18 cellular contexts compared by ENCODE assay signal in the genomic region with DNA sequence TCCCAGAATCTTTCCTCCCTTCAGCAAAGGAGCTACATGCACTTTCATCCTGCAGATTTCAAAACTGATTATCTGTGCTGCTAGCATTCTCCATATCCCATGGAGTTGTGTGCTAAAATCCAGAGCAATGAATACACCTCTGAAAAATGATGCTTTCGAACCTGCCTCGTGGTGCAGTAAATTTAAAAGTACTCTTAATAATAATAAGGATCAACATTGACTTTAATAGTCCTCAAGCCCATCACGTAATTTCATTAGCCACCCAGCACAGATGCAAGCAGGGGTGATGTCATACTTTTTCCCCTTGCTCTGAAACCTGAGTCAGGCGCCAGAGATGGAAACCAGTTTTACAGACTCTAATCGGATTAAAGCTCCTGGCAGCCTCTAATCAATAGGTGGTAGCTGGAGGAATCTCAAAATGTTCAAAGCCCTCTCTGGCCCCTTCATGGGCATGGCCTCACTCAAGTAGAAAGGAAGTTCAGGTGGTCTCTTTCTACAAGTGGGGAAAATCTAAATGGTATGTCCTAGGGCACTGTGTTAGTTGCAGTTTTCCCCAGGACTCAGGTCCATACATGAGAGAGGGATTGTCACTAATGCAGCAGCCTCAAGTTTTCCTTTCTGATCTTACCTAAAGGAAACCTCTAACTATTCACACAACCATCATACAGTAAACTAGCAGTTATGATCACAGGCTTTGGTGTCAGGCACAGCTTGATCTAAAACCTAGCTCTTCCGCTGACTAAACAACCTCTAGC.
DNase-seq lines count a peak whose midpoint lies in the region; ATAC-seq and TF ChIP-seq lines count a peak whose summit lies in the region.
"Had no signal": no experiment of that assay in that cellular context is flagged by ENCODE, and none has a peak within 500 bp of the region (broad histone marks: within the 10 kb centered on the region; RNA-seq: fewer than 3 reads in every experiment).

No MANE protein-coding gene starts in this region.

- no peak; the same call in 1 of the 2 replicates for TF ChIP-seq RAD21 in SK-N-SH (IDR thresholded peaks at IDR 0.05; ENCODE audit: low read length)

- no peak overlapping the region for H3K4me2 ChIP-seq in SK-N-SH

- intact Hi-C loops in activated CD4-positive, alpha-beta T cell treated with anti-CD3 and anti-CD28 coated beads, Interleukin-2, amount 10 ng/mL, durations not matched to agents 24 days and 14 days (cut with micrococcal nuclease) = no loop called here
- intact Hi-C loops in upper lobe of right lung (cut with DNase I) = no loop called here

- H3K4me3 ChIP-seq in BE2C (ENCODE audit: low read depth, low read length) = peak overlapping the region; percentile 15
- H3K4me3 ChIP-seq in H7 (ENCODE audit: insufficient read depth, low read depth, low read length) = no peak overlapping the region
- no peak overlapping the region for H3K4me3 ChIP-seq in SK-N-SH (ENCODE audit: low read depth in 2 of 2, low read length in 1 of 2)
- H3K4me3 ChIP-seq in upper lobe of right lung = no peak overlapping the region
- H3K4me3 ChIP-seq: GM12878, ovary had no signal

- CTCF ChIA-PET in SK-N-SH (lab: Yijun Ruan, JAX) = interaction anchor here (1.0 to 1.3 kb wide), 4 partner anchors 21 to 585 kb away, joined by 3 to 5 read pairs (median 3); no protein-coding TSS in a partner anchor

- no peak overlapping the region for H3K9ac ChIP-seq in SK-N-SH

- H3K4me3 Mint-ChIP-seq in activated CD4-positive, alpha-beta T cell treated with anti-CD3 and anti-CD28 coated beads, Interleukin-2, amount 10 ng/mL, durations not matched to agents 24 days and 14 days = no peak overlapping the region
- H3K4me3 Mint-ChIP-seq: activated CD8-positive, alpha-beta memory T cell treated with anti-CD3 and anti-CD28 coated beads, Interleukin-2, amount 10 ng/mL, durations not matched to agents 7 days and 5 days; T-helper 17 cell had no signal

- no peak overlapping the region for H2AFZ ChIP-seq in SK-N-SH (ENCODE audit: low read depth)

- peaks cover 5% of the 10 kb centered on the region for H3K4me1 Mint-ChIP-seq in activated CD4-positive, alpha-beta T cell treated with anti-CD3 and anti-CD28 coated beads, Interleukin-2, amount 10 ng/mL, durations not matched to agents 24 days and 14 days
- H3K4me1 Mint-ChIP-seq: activated CD8-positive, alpha-beta memory T cell treated with anti-CD3 and anti-CD28 coated beads, Interleukin-2, amount 10 ng/mL, durations not matched to agents 7 days and 5 days had no signal

- no peak overlapping the region for H3K27ac Mint-ChIP-seq in activated CD4-positive, alpha-beta T cell treated with anti-CD3 and anti-CD28 coated beads, Interleukin-2, amount 10 ng/mL, durations not matched to agents 24 days and 14 days
- H3K27ac Mint-ChIP-seq: activated CD8-positive, alpha-beta memory T cell treated with anti-CD3 and anti-CD28 coated beads, Interleukin-2, amount 10 ng/mL, durations not matched to agents 7 days and 5 days; activated T-helper 2 cell treated with anti-CD3 and anti-CD28 coated beads, Interferon-gamma antibody, Interleukin-2, Interleukin-4, amounts not matched to agents 10 μg/mL and 5 μg/mL and 100 μg/mL, durations not matched to agents 14 hours and 24 hours and 36 hours; T-helper 17 cell had no signal

- H3K4me1 ChIP-seq in BE2C = peaks cover 11% of the 10 kb centered on the region
- peaks cover 0 to 10% of the 10 kb centered on the region in 2 experiments; a peak in 3 of 4 replicates for H3K4me1 ChIP-seq in SK-N-SH (ENCODE audit: control insufficient read depth in 1 of 2, insufficient read depth in 2 of 2, low read depth in 1 of 2, low read length in 1 of 2)
- no peaks in the 10 kb centered on the region for H3K4me1 ChIP-seq in upper lobe of right lung

- TF ChIP-seq CTCF in BE2C (IDR thresholded peaks at IDR 0.05; ENCODE audit: low read depth, low read length) (no peak), SK-N-SH (IDR thresholded peaks at IDR 0.05) (no peak), upper lobe of right lung (IDR thresholded peaks at IDR 0.05) (no peak)

- H3K36me3 Mint-ChIP-seq in activated CD4-positive, alpha-beta T cell treated with anti-CD3 and anti-CD28 coated beads, Interleukin-2, amount 10 ng/mL, durations not matched to agents 24 days and 14 days (ENCODE audit: low read depth) = no peaks in the 10 kb centered on the region
- H3K36me3 Mint-ChIP-seq: activated CD8-positive, alpha-beta memory T cell treated with anti-CD3 and anti-CD28 coated beads, Interleukin-2, amount 10 ng/mL, durations not matched to agents 7 days and 5 days had no signal

- DNase-seq in BE2C (peak; percentile 85), H7 (peak; percentile 14), SK-N-SH (peak; percentile 74), iPS-NIHi7 (ENCODE audit: extremely low spot score) (peak; percentile 30), upper lobe of right lung (no peak)
- no peak for DNase-seq in activated CD4-positive, alpha-beta T cell treated with anti-CD3 and anti-CD28 coated beads, Interleukin-2, amount 10 ng/mL, durations not matched to agents 24 days and 14 days
- DNase-seq: activated CD8-positive, alpha-beta memory T cell treated with anti-CD3 and anti-CD28 coated beads, Interleukin-2, amount 10 ng/mL, durations not matched to agents 7 days and 5 days; amniotic stem cell; KBM-7; NCI-H2081 treated with DMSO at 0.1 percent for 48 hours; ovary; small intestine; T-helper 17 cell had no signal

- peak; percentile 17 to 86; a peak in 3 of 4 replicates for TF ChIP-seq EP300 in SK-N-SH (IDR thresholded peaks at IDR 0.05; ENCODE audit: borderline replicate concordance in 1 of 2, low read depth in 1 of 2, low read length in 1 of 2)

- H3K27me3 Mint-ChIP-seq in activated CD4-positive, alpha-beta T cell treated with anti-CD3 and anti-CD28 coated beads, Interleukin-2, amount 10 ng/mL, durations not matched to agents 24 days and 14 days = peaks cover 3% of the 10 kb centered on the region
- H3K27me3 Mint-ChIP-seq: activated CD8-positive, alpha-beta memory T cell treated with anti-CD3 and anti-CD28 coated beads, Interleukin-2, amount 10 ng/mL, durations not matched to agents 7 days and 5 days; T-helper 17 cell had no signal

- H3K27ac ChIP-seq in SK-N-SH (ENCODE audit: low read depth in 2 of 2, low read length in 1 of 2) (peak overlapping the region in 1 of 2 experiments; percentile 89; a peak in 2 of 4 replicates), upper lobe of right lung (no peak overlapping the region)
- H3K27ac ChIP-seq: HL-60, ovary had no signal

- H3F3A ChIP-seq in SK-N-SH (replicated peaks; ENCODE audit: insufficient read depth) = no peaks in the 10 kb centered on the region

- ATAC-seq in GM19328 (IDR thresholded peaks at IDR 0.05; ENCODE audit: unreplicated experiment) = no peak
- ATAC-seq in HG02840 (IDR thresholded peaks at IDR 0.05; ENCODE audit: low FRiP score, unreplicated experiment) = no peak
- no peak for ATAC-seq in upper lobe of right lung
- ATAC-seq: activated CD8-positive, alpha-beta memory T cell treated with anti-CD3 and anti-CD28 coated beads, Interleukin-2, amount 10 ng/mL, durations not matched to agents 7 days and 5 days; GM12878; T-helper 17 cell had no signal

- no peaks in the 10 kb centered on the region for H3K9me3 ChIP-seq in BE2C
- H3K9me3 ChIP-seq in SK-N-SH = no peaks in the 10 kb centered on the region
- no peaks in the 10 kb centered on the region for H3K9me3 ChIP-seq in upper lobe of right lung
- H3K9me3 ChIP-seq: ovary had no signal

- 20% methylated on average over 6 of the region's 6 CpGs for WGBS in SK-N-SH (ENCODE audit: low lambda C conversion rate)

- no peaks in the 10 kb centered on the region for H3K27me3 ChIP-seq in BE2C
- no peaks in the 10 kb centered on the region for H3K27me3 ChIP-seq in H7 (ENCODE audit: control insufficient read depth, insufficient read depth, low read length)
- no peaks in the 10 kb centered on the region for H3K27me3 ChIP-seq in SK-N-SH (ENCODE audit: insufficient read depth)
- H3K27me3 ChIP-seq in upper lobe of right lung = no peaks in the 10 kb centered on the region
- H3K27me3 ChIP-seq: ovary had no signal

- H3K36me3 ChIP-seq in BE2C = no peaks in the 10 kb centered on the region
- no peaks in the 10 kb centered on the region for H3K36me3 ChIP-seq in H7 (replicated peaks; ENCODE audit: control insufficient read depth, insufficient read depth, low read length)
- H3K36me3 ChIP-seq in SK-N-SH (replicated peaks in 1 of 2; ENCODE audit: control insufficient read depth in 1 of 2, insufficient read depth in 2 of 2, low read length in 1 of 2) = no peaks in the 10 kb centered on the region
- no peaks in the 10 kb centered on the region for H3K36me3 ChIP-seq in upper lobe of right lung
- H3K36me3 ChIP-seq: ovary had no signal

- H3K79me2 ChIP-seq in SK-N-SH (ENCODE audit: insufficient read depth) = no peaks in the 10 kb centered on the region

- POLR2A ChIA-PET in SK-N-SH (lab: Yijun Ruan, JAX) = interaction anchor here (1.2 kb wide), 1 partner anchor 151 kb away, joined by 5 read pairs; no protein-coding TSS in a partner anchor

- no peaks in the 10 kb centered on the region for H4K20me1 ChIP-seq in SK-N-SH (ENCODE audit: insufficient read depth)

- no peaks in the 10 kb centered on the region for H3K9me3 Mint-ChIP-seq in activated CD4-positive, alpha-beta T cell treated with anti-CD3 and anti-CD28 coated beads, Interleukin-2, amount 10 ng/mL, durations not matched to agents 24 days and 14 days
- H3K9me3 Mint-ChIP-seq: activated T-helper 2 cell treated with anti-CD3 and anti-CD28 coated beads, Interferon-gamma antibody, Interleukin-2, Interleukin-4, amounts not matched to agents 10 μg/mL and 5 μg/mL and 100 μg/mL, durations not matched to agents 14 hours and 24 hours and 36 hours had no signal

- no peaks in the 10 kb centered on the region for H3K9me2 ChIP-seq in SK-N-SH

Comparison
In these comparisons a context has a peak if more than half of its experiments do, and no peak if none do; other contexts are left out.
1. DNase-seq: peak in BE2C (single experiment), H7 (single experiment), SK-N-SH (single experiment) and iPS-NIHi7 (single experiment); none in activated CD4-positive, alpha-beta T cell treated with anti-CD3 and anti-CD28 coated beads, Interleukin-2, amount 10 ng/mL, durations not matched to agents 24 days and 14 days (single experiment) and upper lobe of right lung (single experiment).